1 cellular context compared by ENCODE assay signal in genomic region chr16:23556881-23557778, GRCh38.
TF ChIP-seq lines count a peak whose summit lies in the region.

TSS of gene EARS2 (minus strand) at chr16:23557350. CDS start at chr16:23557343, 7 bp downstream.
A gene with protein sequence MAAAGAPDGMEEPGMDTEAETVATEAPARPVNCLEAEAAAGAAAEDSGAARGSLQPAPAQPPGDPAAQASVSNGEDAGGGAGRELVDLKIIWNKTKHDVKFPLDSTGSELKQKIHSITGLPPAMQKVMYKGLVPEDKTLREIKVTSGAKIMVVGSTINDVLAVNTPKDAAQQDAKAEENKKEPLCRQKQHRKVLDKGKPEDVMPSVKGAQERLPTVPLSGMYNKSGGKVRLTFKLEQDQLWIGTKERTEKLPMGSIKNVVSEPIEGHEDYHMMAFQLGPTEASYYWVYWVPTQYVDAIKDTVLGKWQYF (plus strand): TSS chr16:23557727. CDS start chr16:23557743, 16 bp downstream.

TF ChIP-seq in HEK293, 187 proteins besides CTCF, POLR2A, EP300 and RAD21 (continued from another document and continues in another):
- TF ChIP-seq ZBTB10 (tag by site-specific recombination; IDR thresholded peaks at IDR 0.05) (no peak), FEZF1 (tag by site-specific recombination; IDR thresholded peaks at IDR 0.05) (peak; percentile 83), ZNF610 (tag by site-specific recombination; IDR thresholded peaks at IDR 0.05; ENCODE audit: borderline replicate concordance) (no peak), SP7 (tag by site-specific recombination; IDR thresholded peaks at IDR 0.05) (peak; percentile 66), GLIS2 (tag by site-specific recombination; IDR thresholded peaks at IDR 0.05) (peak; percentile 99), ZNF391 (tag by site-specific recombination; IDR thresholded peaks at IDR 0.05; ENCODE audit: borderline replicate concordance, low read depth) (peak; percentile 47; the same call in 1 of the 2 replicates), ZNF155 (tag by site-specific recombination; IDR thresholded peaks at IDR 0.05) (no peak), TRIM28 (IDR thresholded peaks at IDR 0.05; ENCODE audit: borderline replicate concordance, low read length) (peak; percentile 13; the same call in 1 of the 2 replicates), ZNF792 (tag by site-specific recombination; IDR thresholded peaks at IDR 0.05) (no peak), ZNF18 (tag by site-specific recombination; IDR thresholded peaks at IDR 0.05) (no peak; the same call in 1 of the 2 replicates), ZNF501 (tag by site-specific recombination; IDR thresholded peaks at IDR 0.05) (peak; percentile 59; the same call in 1 of the 2 replicates), ZNF423 (tag by site-specific recombination; IDR thresholded peaks at IDR 0.05) (peak; percentile 99), BCL11A (tag by site-specific recombination; IDR thresholded peaks at IDR 0.05; ENCODE audit: low read depth) (peak; percentile 97), MEIS1 (CRISPR knock-in tag; IDR thresholded peaks at IDR 0.05; ENCODE audit: borderline replicate concordance) (no peak), ZNF416 (tag by site-specific recombination; IDR thresholded peaks at IDR 0.05) (no peak), ZBTB48 (tag by site-specific recombination; IDR thresholded peaks at IDR 0.05) (no peak), SETDB1 (IDR thresholded peaks at IDR 0.05; ENCODE audit: insufficient read length, low read length) (peak; percentile 24), SP3 (tag by site-specific recombination; IDR thresholded peaks at IDR 0.05) (peak; percentile 89), ZSCAN23 (tag by site-specific recombination; IDR thresholded peaks at IDR 0.05) (0 out of 2 replicates have a peak, but pooled peaks have one; percentile 39), ZBTB8A (tag by site-specific recombination; IDR thresholded peaks at IDR 0.05) (peak; percentile 36), ZNF621 (tag by site-specific recombination; IDR thresholded peaks at IDR 0.05) (no peak), ZNF140 (tag by site-specific recombination; IDR thresholded peaks at IDR 0.05) (no peak), ZNF366 (tag by site-specific recombination; conservative IDR thresholded peaks at IDR 0.05) (no peak), ZXDB (tag by site-specific recombination; IDR thresholded peaks at IDR 0.05) (peak; percentile 96), ZNF394 (tag by site-specific recombination; IDR thresholded peaks at IDR 0.05; ENCODE audit: borderline replicate concordance) (peak; percentile 58; the same call in 1 of the 2 replicates), EGR2 (tag by site-specific recombination; IDR thresholded peaks at IDR 0.05; ENCODE audit: low read depth) (peak; percentile 70), ZNF692 (tag by site-specific recombination; IDR thresholded peaks at IDR 0.05) (peak; percentile 89), ZNF660 (tag by site-specific recombination; IDR thresholded peaks at IDR 0.05) (peak; percentile 60), PRDM1 (tag by site-specific recombination; IDR thresholded peaks at IDR 0.05) (peak; percentile 90), ZNF174 (tag by site-specific recombination; IDR thresholded peaks at IDR 0.05) (peak; percentile 62; the same call in 1 of the 2 replicates), ZNF514 (tag by site-specific recombination; IDR thresholded peaks at IDR 0.05) (no peak), ZNF561 (tag by site-specific recombination; IDR thresholded peaks at IDR 0.05; ENCODE audit: borderline replicate concordance) (no peak), ZNF132 (tag by site-specific recombination; IDR thresholded peaks at IDR 0.05; ENCODE audit: borderline replicate concordance) (no peak), ZBTB21 (tag by site-specific recombination; IDR thresholded peaks at IDR 0.05) (peak; percentile 70), ZNF335 (tag by site-specific recombination; conservative IDR thresholded peaks at IDR 0.05) (peak; percentile 80), ZNF843 (tag by site-specific recombination; IDR thresholded peaks at IDR 0.05) (no peak; the same call in none of the 2 replicates), ZEB2 (tag by site-specific recombination; IDR thresholded peaks at IDR 0.05) (peak; percentile 74; the same call in 1 of the 2 replicates), ZNF677 (tag by site-specific recombination; IDR thresholded peaks at IDR 0.05) (no peak), ZBTB17 (tag by site-specific recombination; IDR thresholded peaks at IDR 0.05) (peak; percentile 51), ZNF223 (tag by site-specific recombination; IDR thresholded peaks at IDR 0.05) (no peak), ZNF24 (tag by site-specific recombination; IDR thresholded peaks at IDR 0.05) (peak; percentile 64; the same call in 1 of the 2 replicates), KLF8 (tag by site-specific recombination; IDR thresholded peaks at IDR 0.05) (peak; percentile 54), ZBTB20 (tag by site-specific recombination; IDR thresholded peaks at IDR 0.05) (no peak), ZNF341 (tag by site-specific recombination; IDR thresholded peaks at IDR 0.05; ENCODE audit: low read depth) (peak; percentile 29; the same call in 1 of the 2 replicates), ZNF133 (tag by site-specific recombination; IDR thresholded peaks at IDR 0.05) (no peak)
- TF ChIP-seq, protein P1, sequence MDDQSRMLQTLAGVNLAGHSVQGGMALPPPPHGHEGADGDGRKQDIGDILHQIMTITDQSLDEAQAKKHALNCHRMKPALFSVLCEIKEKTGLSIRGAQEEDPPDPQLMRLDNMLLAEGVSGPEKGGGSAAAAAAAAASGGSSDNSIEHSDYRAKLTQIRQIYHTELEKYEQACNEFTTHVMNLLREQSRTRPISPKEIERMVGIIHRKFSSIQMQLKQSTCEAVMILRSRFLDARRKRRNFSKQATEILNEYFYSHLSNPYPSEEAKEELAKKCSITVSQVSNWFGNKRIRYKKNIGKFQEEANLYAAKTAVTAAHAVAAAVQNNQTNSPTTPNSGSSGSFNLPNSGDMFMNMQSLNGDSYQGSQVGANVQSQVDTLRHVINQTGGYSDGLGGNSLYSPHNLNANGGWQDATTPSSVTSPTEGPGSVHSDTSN (CRISPR knock-in tag; IDR thresholded peaks at IDR 0.05), result peak; percentile 18; the same call in 1 of the 2 replicates
- TF ChIP-seq, protein P2, sequence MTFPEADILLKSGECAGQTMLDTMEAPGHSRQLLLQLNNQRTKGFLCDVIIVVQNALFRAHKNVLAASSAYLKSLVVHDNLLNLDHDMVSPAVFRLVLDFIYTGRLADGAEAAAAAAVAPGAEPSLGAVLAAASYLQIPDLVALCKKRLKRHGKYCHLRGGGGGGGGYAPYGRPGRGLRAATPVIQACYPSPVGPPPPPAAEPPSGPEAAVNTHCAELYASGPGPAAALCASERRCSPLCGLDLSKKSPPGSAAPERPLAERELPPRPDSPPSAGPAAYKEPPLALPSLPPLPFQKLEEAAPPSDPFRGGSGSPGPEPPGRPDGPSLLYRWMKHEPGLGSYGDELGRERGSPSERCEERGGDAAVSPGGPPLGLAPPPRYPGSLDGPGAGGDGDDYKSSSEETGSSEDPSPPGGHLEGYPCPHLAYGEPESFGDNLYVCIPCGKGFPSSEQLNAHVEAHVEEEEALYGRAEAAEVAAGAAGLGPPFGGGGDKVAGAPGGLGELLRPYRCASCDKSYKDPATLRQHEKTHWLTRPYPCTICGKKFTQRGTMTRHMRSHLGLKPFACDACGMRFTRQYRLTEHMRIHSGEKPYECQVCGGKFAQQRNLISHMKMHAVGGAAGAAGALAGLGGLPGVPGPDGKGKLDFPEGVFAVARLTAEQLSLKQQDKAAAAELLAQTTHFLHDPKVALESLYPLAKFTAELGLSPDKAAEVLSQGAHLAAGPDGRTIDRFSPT (tag by site-specific recombination; IDR thresholded peaks at IDR 0.05), result no peak
- TF ChIP-seq, protein P3, sequence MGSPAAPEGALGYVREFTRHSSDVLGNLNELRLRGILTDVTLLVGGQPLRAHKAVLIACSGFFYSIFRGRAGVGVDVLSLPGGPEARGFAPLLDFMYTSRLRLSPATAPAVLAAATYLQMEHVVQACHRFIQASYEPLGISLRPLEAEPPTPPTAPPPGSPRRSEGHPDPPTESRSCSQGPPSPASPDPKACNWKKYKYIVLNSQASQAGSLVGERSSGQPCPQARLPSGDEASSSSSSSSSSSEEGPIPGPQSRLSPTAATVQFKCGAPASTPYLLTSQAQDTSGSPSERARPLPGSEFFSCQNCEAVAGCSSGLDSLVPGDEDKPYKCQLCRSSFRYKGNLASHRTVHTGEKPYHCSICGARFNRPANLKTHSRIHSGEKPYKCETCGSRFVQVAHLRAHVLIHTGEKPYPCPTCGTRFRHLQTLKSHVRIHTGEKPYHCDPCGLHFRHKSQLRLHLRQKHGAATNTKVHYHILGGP (tag by site-specific recombination; IDR thresholded peaks at IDR 0.05), result no peak
- TF ChIP-seq, protein P4, sequence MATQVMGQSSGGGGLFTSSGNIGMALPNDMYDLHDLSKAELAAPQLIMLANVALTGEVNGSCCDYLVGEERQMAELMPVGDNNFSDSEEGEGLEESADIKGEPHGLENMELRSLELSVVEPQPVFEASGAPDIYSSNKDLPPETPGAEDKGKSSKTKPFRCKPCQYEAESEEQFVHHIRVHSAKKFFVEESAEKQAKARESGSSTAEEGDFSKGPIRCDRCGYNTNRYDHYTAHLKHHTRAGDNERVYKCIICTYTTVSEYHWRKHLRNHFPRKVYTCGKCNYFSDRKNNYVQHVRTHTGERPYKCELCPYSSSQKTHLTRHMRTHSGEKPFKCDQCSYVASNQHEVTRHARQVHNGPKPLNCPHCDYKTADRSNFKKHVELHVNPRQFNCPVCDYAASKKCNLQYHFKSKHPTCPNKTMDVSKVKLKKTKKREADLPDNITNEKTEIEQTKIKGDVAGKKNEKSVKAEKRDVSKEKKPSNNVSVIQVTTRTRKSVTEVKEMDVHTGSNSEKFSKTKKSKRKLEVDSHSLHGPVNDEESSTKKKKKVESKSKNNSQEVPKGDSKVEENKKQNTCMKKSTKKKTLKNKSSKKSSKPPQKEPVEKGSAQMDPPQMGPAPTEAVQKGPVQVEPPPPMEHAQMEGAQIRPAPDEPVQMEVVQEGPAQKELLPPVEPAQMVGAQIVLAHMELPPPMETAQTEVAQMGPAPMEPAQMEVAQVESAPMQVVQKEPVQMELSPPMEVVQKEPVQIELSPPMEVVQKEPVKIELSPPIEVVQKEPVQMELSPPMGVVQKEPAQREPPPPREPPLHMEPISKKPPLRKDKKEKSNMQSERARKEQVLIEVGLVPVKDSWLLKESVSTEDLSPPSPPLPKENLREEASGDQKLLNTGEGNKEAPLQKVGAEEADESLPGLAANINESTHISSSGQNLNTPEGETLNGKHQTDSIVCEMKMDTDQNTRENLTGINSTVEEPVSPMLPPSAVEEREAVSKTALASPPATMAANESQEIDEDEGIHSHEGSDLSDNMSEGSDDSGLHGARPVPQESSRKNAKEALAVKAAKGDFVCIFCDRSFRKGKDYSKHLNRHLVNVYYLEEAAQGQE (tag by site-specific recombination; IDR thresholded peaks at IDR 0.05), result peak; percentile 12; the same call in 1 of the 2 replicates
- TF ChIP-seq, protein P5, sequence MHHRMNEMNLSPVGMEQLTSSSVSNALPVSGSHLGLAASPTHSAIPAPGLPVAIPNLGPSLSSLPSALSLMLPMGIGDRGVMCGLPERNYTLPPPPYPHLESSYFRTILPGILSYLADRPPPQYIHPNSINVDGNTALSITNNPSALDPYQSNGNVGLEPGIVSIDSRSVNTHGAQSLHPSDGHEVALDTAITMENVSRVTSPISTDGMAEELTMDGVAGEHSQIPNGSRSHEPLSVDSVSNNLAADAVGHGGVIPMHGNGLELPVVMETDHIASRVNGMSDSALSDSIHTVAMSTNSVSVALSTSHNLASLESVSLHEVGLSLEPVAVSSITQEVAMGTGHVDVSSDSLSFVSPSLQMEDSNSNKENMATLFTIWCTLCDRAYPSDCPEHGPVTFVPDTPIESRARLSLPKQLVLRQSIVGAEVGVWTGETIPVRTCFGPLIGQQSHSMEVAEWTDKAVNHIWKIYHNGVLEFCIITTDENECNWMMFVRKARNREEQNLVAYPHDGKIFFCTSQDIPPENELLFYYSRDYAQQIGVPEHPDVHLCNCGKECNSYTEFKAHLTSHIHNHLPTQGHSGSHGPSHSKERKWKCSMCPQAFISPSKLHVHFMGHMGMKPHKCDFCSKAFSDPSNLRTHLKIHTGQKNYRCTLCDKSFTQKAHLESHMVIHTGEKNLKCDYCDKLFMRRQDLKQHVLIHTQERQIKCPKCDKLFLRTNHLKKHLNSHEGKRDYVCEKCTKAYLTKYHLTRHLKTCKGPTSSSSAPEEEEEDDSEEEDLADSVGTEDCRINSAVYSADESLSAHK (tag by site-specific recombination; IDR thresholded peaks at IDR 0.05), result peak; percentile 39; the same call in 1 of the 2 replicates
